16 cellular contexts compared by ENCODE assay signal in genomic region chr9:95085861-95086563, GRCh38.
DNase-seq lines count a peak whose midpoint lies in the region; ATAC-seq and TF ChIP-seq lines count a peak whose summit lies in the region.
"Had no signal": no experiment of that assay in that cellular context is flagged by ENCODE, and none has a peak within 500 bp of the region (broad histone marks: within the 10 kb centered on the region; RNA-seq: fewer than 3 reads in every experiment).

No MANE protein-coding gene starts in this region.

- DNase-seq in brain microvascular endothelial cell, result no peak
- DNase-seq in left ventricle myocardium inferior, result no peak
- DNase-seq in EL, result no peak
- DNase-seq: activated CD4-positive, alpha-beta T cell treated with anti-CD3 and anti-CD28 coated beads for 48 hours; CD4-positive, alpha-beta memory T cell; GF-D8; lower lobe of right lung; NCI-H1092 treated with DMSO at 0.1 percent for 48 hours; NCI-H526; stimulated activated CD4-positive, alpha-beta T cell treated with anti-CD3 and anti-CD28 coated beads, Interleukin-4, amount 100 ng/mL, for 4 hours; stimulated activated naive B cell treated with anti-CD40 and anti-IgM and Interleukin-4, amounts not matched to agents 10 μg/mL and 1 μg/mL and 100 μg/mL, for 72 hours had no signal

- H3K4me1 ChIP-seq in left ventricle myocardium inferior (peaks cover 100% of the 10 kb centered on the region), rectal smooth muscle tissue (ENCODE audit: control insufficient read depth, insufficient read depth, low read length) (peaks cover 41% of the 10 kb centered on the region)

- intact Hi-C loops in left ventricle myocardium inferior (cut with micrococcal nuclease), result no loop called here

- no peak for ATAC-seq in HG02623 (IDR thresholded peaks at IDR 0.05; ENCODE audit: unreplicated experiment)
- no peak for ATAC-seq in HG03565 (IDR thresholded peaks at IDR 0.05; ENCODE audit: unreplicated experiment)
- ATAC-seq in GM18502 (IDR thresholded peaks at IDR 0.05; ENCODE audit: poor library complexity, unreplicated experiment), result no peak
- ATAC-seq: lower lobe of right lung; stimulated activated naive B cell treated with anti-CD40 and anti-IgM and Interleukin-4, amounts not matched to agents 10 μg/mL and 1 μg/mL and 100 μg/mL, for 72 hours had no signal

- in situ Hi-C loops in brain microvascular endothelial cell (cut with HindIII; ENCODE audit: low pct_ligation_motif_present, low sequenced_read_pairs), result no loop called here

- peak; percentile 37 for TF ChIP-seq CTCF in brain microvascular endothelial cell (IDR thresholded peaks at IDR 0.05; ENCODE audit: low read depth, low read length, missing control alignments)
- TF ChIP-seq CTCF in left ventricle myocardium inferior (IDR thresholded peaks at IDR 0.05; ENCODE audit: borderline replicate concordance), result peak; percentile 12

- no peak overlapping the region for H3K4me3 ChIP-seq in brain microvascular endothelial cell (ENCODE audit: low read depth, low read length)
- no peak overlapping the region for H3K4me3 ChIP-seq in left ventricle myocardium inferior
- no peak overlapping the region for H3K4me3 ChIP-seq in rectal smooth muscle tissue (ENCODE audit: low read length)
- H3K4me3 ChIP-seq: lower lobe of right lung, ovary had no signal

- no peaks in the 10 kb centered on the region for H3K27me3 ChIP-seq in brain microvascular endothelial cell (replicated peaks)
- no peaks in the 10 kb centered on the region for H3K27me3 ChIP-seq in left ventricle myocardium inferior (ENCODE audit: low read depth)
- no peaks in the 10 kb centered on the region for H3K27me3 ChIP-seq in rectal smooth muscle tissue (ENCODE audit: control insufficient read depth, insufficient read depth, low read length)
- H3K27me3 ChIP-seq: ovary had no signal

- H3K27ac ChIP-seq in brain microvascular endothelial cell (no peak overlapping the region), left ventricle myocardium inferior (replicated peaks) (peak overlapping the region; percentile 90), rectal smooth muscle tissue (ENCODE audit: low read depth, low read length) (peak overlapping the region; percentile 57)
- H3K27ac ChIP-seq: lower lobe of right lung, ovary had no signal

- H3K9me3 ChIP-seq in left ventricle myocardium inferior (replicated peaks), result no peaks in the 10 kb centered on the region
- H3K9me3 ChIP-seq: lower lobe of right lung, ovary had no signal

- H3K36me3 ChIP-seq in brain microvascular endothelial cell (replicated peaks), result peaks cover 39% of the 10 kb centered on the region
- peaks cover 72% of the 10 kb centered on the region for H3K36me3 ChIP-seq in left ventricle myocardium inferior
- H3K36me3 ChIP-seq in rectal smooth muscle tissue (ENCODE audit: control insufficient read depth, insufficient read depth, low read length), result peaks cover 41% of the 10 kb centered on the region
- H3K36me3 ChIP-seq: ovary had no signal

- no peak overlapping the region for H3K9ac ChIP-seq in rectal smooth muscle tissue (ENCODE audit: low read length)
